Comparison of ENCODE assay signal across 1 cellular context in the genomic region with DNA sequence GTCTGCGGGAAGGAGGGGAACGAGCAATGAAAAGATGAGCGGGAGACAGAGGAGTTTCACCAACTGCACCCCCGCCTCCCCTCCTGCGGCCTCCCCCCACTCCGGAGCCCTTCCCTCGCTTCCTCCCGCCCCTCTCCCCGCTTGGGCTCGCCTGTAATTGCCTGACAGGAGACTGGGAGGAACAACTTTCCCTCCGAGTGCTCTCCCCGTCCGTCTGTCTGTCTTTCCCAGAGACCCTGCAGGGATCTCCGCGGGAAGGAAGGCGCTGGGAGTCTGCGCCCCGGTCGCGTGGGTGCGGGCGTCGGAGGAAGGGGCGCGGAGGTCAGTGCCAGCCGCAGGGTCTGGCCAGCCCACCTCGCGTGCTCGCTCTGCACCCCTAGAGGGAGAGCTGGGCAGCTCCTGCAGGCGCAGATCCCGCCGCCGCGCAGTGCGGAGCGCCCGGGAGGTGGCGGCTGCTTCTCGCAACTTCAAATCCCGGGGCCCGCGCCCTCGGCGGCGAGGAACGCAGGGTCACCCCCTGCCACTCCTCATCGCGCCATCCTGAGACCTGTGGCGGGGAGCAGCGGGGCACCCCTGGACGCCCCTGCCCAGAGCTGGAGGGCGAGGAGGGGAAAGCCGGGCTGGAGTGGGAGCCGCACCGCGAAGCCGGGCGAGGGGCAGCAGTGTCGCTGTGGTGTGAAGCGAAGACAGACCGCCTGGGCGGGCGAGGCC.
A peak's percentile ranks its signal among the peaks of the same experiment; 100 is the strongest.
TF ChIP-seq lines count a peak whose summit lies in the region.

No MANE protein-coding gene starts in this region.

TF ChIP-seq in SK-N-SH, 30 proteins besides CTCF, POLR2A, EP300 and RAD21 (continued from another document):
- TF ChIP-seq, protein P1, sequence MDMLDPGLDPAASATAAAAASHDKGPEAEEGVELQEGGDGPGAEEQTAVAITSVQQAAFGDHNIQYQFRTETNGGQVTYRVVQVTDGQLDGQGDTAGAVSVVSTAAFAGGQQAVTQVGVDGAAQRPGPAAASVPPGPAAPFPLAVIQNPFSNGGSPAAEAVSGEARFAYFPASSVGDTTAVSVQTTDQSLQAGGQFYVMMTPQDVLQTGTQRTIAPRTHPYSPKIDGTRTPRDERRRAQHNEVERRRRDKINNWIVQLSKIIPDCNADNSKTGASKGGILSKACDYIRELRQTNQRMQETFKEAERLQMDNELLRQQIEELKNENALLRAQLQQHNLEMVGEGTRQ (IDR thresholded peaks at IDR 0.05; ENCODE audit: borderline replicate concordance, low read depth, low read length), result no peak
- TF ChIP-seq, protein P2, sequence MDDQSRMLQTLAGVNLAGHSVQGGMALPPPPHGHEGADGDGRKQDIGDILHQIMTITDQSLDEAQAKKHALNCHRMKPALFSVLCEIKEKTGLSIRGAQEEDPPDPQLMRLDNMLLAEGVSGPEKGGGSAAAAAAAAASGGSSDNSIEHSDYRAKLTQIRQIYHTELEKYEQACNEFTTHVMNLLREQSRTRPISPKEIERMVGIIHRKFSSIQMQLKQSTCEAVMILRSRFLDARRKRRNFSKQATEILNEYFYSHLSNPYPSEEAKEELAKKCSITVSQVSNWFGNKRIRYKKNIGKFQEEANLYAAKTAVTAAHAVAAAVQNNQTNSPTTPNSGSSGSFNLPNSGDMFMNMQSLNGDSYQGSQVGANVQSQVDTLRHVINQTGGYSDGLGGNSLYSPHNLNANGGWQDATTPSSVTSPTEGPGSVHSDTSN (IDR thresholded peaks at IDR 0.05), result peak; percentile 26; the same call in 1 of the 2 replicates
- TF ChIP-seq, protein P3, sequence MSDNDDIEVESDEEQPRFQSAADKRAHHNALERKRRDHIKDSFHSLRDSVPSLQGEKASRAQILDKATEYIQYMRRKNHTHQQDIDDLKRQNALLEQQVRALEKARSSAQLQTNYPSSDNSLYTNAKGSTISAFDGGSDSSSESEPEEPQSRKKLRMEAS (IDR thresholded peaks at IDR 0.05; ENCODE audit: low read depth), result 0 out of 2 replicates have a peak, but pooled peaks have one; percentile 55
- TF ChIP-seq FOXJ3 (CRISPR knock-in tag; IDR thresholded peaks at IDR 0.05), result no peak
- TF ChIP-seq, protein P4, sequence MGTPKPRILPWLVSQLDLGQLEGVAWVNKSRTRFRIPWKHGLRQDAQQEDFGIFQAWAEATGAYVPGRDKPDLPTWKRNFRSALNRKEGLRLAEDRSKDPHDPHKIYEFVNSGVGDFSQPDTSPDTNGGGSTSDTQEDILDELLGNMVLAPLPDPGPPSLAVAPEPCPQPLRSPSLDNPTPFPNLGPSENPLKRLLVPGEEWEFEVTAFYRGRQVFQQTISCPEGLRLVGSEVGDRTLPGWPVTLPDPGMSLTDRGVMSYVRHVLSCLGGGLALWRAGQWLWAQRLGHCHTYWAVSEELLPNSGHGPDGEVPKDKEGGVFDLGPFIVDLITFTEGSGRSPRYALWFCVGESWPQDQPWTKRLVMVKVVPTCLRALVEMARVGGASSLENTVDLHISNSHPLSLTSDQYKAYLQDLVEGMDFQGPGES (IDR thresholded peaks at IDR 0.05; ENCODE audit: low read depth, low read length), result no peak
- peak; percentile 76; the same call in 1 of the 2 replicates for TF ChIP-seq TAF1 (IDR thresholded peaks at IDR 0.05; ENCODE audit: borderline replicate concordance, low read depth, low read length)
TF ChIP-seq in SK-N-SH: peak in this region for 8.
